Comparison of ENCODE assay signal across 17 cellular contexts in genomic region chr12:47729233-47729632, GRCh38. TPM values are rescaled to one million over a fixed set of nuclear protein-coding genes. Genes with fewer than 3 reads are reported as not detected.
A peak's percentile ranks its signal among the peaks of the same experiment; 100 is the strongest.
DNase-seq lines count a peak whose midpoint lies in the region; ATAC-seq and TF ChIP-seq lines count a peak whose summit lies in the region.
"Had no signal": no experiment of that assay in that cellular context is flagged by ENCODE, and none has a peak within 500 bp of the region (broad histone marks: within the 10 kb centered on the region; RNA-seq: fewer than 3 reads in every experiment).

No MANE protein-coding gene starts in this region.

- no peak for TF ChIP-seq CTCF in fibroblast of mammary gland (conservative IDR thresholded peaks at IDR 0.05; ENCODE audit: control insufficient read depth, insufficient read depth, low read depth, low read length)

- ATAC-seq in HG03354 (IDR thresholded peaks at IDR 0.05; ENCODE audit: poor library complexity, severe bottlenecking, unreplicated experiment), result no peak
- no peak for ATAC-seq in HG03159 (IDR thresholded peaks at IDR 0.05; ENCODE audit: unreplicated experiment)

- no peak overlapping the region for H3K4me3 ChIP-seq in fibroblast of mammary gland (ENCODE audit: control insufficient read depth, low read depth, low read length)
- H3K4me3 ChIP-seq: tibial nerve had no signal

- peak; percentile 29 for DNase-seq in COLO668 (lab: John Stamatoyannopoulos, UW; ENCODE audit: unreplicated experiment)
- peak; percentile 56 for DNase-seq in NCI-H226
- DNase-seq in fibroblast of mammary gland (ENCODE audit: low read depth), result peak; percentile 87
- DNase-seq in myocyte (ENCODE audit: low read depth), result peak; percentile 91
- DNase-seq in activated CD8-positive, alpha-beta memory T cell treated with anti-CD3 and anti-CD28 coated beads for 24 hours, result no peak
- DNase-seq in 8988T, result no peak
- DNase-seq: DMS153; H7; NCI-H1436 treated with DMSO at 0.1 percent for 48 hours; right cardiac atrium; stimulated activated CD4-positive, alpha-beta T cell treated with anti-CD3 and anti-CD28 coated beads, Interleukin-4, amount 100 ng/mL, for 1 hour; WERI-Rb-1 had no signal

RNA-seq across cellular contexts. Expression of gene ENDOU, which starts 3.9 kb away (rescaled TPM):
- not detected in 2 replicates for total RNA-seq in myocyte
- polyA plus RNA-seq in myocyte (2012), result 0.09 TPM
- total RNA-seq: H7, lung microvascular endothelial cell, neural crest cell had no signal

RNA-seq across cellular contexts. Expression of gene RPAP3, which starts 23.4 kb away (rescaled TPM):
- total RNA-seq in myocyte, result 16.3 and 19.7 TPM in 2 replicates
- 12.8 TPM for polyA plus RNA-seq in myocyte (2012)

RNA-seq across cellular contexts. Expression of gene RAPGEF3, which starts 29.4 kb away (rescaled TPM):
- 0.47 and 0.62 TPM in 2 replicates for total RNA-seq in myocyte
- 5.5 TPM for polyA plus RNA-seq in myocyte (2012)

RNA-seq across cellular contexts. Expression of gene SLC48A1, which starts 43.8 kb away (rescaled TPM):
- 4.0 and 7.5 TPM in 2 replicates for total RNA-seq in myocyte
- polyA plus RNA-seq in myocyte (2012), result 52.2 TPM

Comparison
In these comparisons a context has a peak if more than half of its experiments do, and no peak if none do; other contexts are left out.
1. DNase-seq: peak in COLO668 (single experiment), NCI-H226 (single experiment), fibroblast of mammary gland (single experiment) and myocyte (single experiment); none in activated CD8-positive, alpha-beta memory T cell treated with anti-CD3 and anti-CD28 coated beads for 24 hours (single experiment) and 8988T (single experiment).